ENCODE assay signal across 12 cellular contexts in genomic region chr22:49052560-49052959, GRCh38.
DNase-seq lines count a peak whose midpoint lies in the region; ATAC-seq and TF ChIP-seq lines count a peak whose summit lies in the region.
"Had no signal": no experiment of that assay in that cellular context is flagged by ENCODE, and none has a peak within 500 bp of the region (broad histone marks: within the 10 kb centered on the region; RNA-seq: fewer than 3 reads in every experiment).

No MANE protein-coding gene starts in this region.

- TF ChIP-seq POLR2A in ovary (IDR thresholded peaks at IDR 0.05), result no peak
- TF ChIP-seq POLR2A in vagina (IDR thresholded peaks at IDR 0.05), result no peak

- TF ChIP-seq CTCF in left ventricle myocardium inferior (IDR thresholded peaks at IDR 0.05; ENCODE audit: borderline replicate concordance), result no peak
- TF ChIP-seq CTCF in dorsolateral prefrontal cortex (IDR thresholded peaks at IDR 0.05 in 54 of 56, conservative IDR thresholded peaks at IDR 0.05 in 2 of 56; ENCODE audit: low read depth in 1 of 56, partially characterized antibody in 56 of 56), result no peak
- no peak for TF ChIP-seq CTCF in ovary (IDR thresholded peaks at IDR 0.05)
- TF ChIP-seq CTCF in vagina (IDR thresholded peaks at IDR 0.05), result no peak
- no peak for TF ChIP-seq CTCF in RWPE1 (conservative IDR thresholded peaks at IDR 0.05; ENCODE audit: low read depth)

- H3K4me1 ChIP-seq in left ventricle myocardium inferior (no peaks in the 10 kb centered on the region), right cardiac atrium (ENCODE audit: control insufficient read depth, insufficient read depth, low read length) (no peaks in the 10 kb centered on the region), ovary (ENCODE audit: insufficient read depth) (no peaks in the 10 kb centered on the region), vagina (no peaks in the 10 kb centered on the region)
- H3K4me1 ChIP-seq: BLaER1 had no signal

- DNase-seq in left ventricle myocardium inferior (no peak), right cardiac atrium (no peak), dorsolateral prefrontal cortex (peak in 2 of 10 donors; percentile 24 to 28), ovary (no peak), vagina (ENCODE audit: extremely low spot score in 2 of 2) (no peak), RWPE1 (ENCODE audit: low spot score) (no peak)
- DNase-seq in stimulated activated CD4-positive, alpha-beta T cell treated with anti-CD3 and anti-CD28 coated beads, Interleukin-1b, Interleukin-23, amount 100 ng/mL, for 48 hours, result no peak
- DNase-seq: activated gamma-delta T cell, glutamatergic neuron, NCI-H2171 had no signal

- WGBS in right cardiac atrium, result 58% methylated on average over 12 of the region's 12 CpGs
- WGBS in ovary, 3 donors, result 55 to 80% (median 61%) methylated on average over 12 of the region's 12 CpGs

- ATAC-seq in right cardiac atrium (no peak), GM18868 (IDR thresholded peaks at IDR 0.05; ENCODE audit: unreplicated experiment) (no peak)

- intact Hi-C loops in left ventricle myocardium inferior (cut with micrococcal nuclease), result no loop called here
- intact Hi-C loops in right cardiac atrium (cut with DNase I), result no loop called here
- intact Hi-C loops in dorsolateral prefrontal cortex (cut with DNase I), result no loop called here
- intact Hi-C loops in ovary (cut with DNase I), result no loop called here
- intact Hi-C loops in vagina (cut with DNase I), result no loop called here

- CTCF ChIA-PET in RWPE1 (lab: Yijun Ruan, JAX), result no interaction called here

- POLR2A ChIA-PET in RWPE1 (lab: Yijun Ruan, JAX; ENCODE audit: low non-redundant PET), result no interaction called here

- H3K27me3 ChIP-seq in left ventricle myocardium inferior (ENCODE audit: low read depth) (peaks cover 79% of the 10 kb centered on the region), right cardiac atrium (ENCODE audit: control insufficient read depth, insufficient read depth) (no peaks in the 10 kb centered on the region), dorsolateral prefrontal cortex (peaks cover 0 to 12% (median 0%) of the 10 kb centered on the region in 45 donors), ovary (no peaks in the 10 kb centered on the region), vagina (no peaks in the 10 kb centered on the region)
- H3K27me3 ChIP-seq: BLaER1 had no signal

- H3K36me3 ChIP-seq in left ventricle myocardium inferior (no peaks in the 10 kb centered on the region), ovary (no peaks in the 10 kb centered on the region), vagina (no peaks in the 10 kb centered on the region)
- H3K36me3 ChIP-seq: BLaER1 had no signal

- H3K9me3 ChIP-seq in left ventricle myocardium inferior (replicated peaks), result no peaks in the 10 kb centered on the region
- no peaks in the 10 kb centered on the region for H3K9me3 ChIP-seq in right cardiac atrium (ENCODE audit: control insufficient read depth, low read length)
- no peaks in the 10 kb centered on the region for H3K9me3 ChIP-seq in ovary
- H3K9me3 ChIP-seq in vagina, result no peaks in the 10 kb centered on the region
- H3K9me3 ChIP-seq: BLaER1 had no signal

- H3K27ac ChIP-seq in left ventricle myocardium inferior (replicated peaks) (no peak overlapping the region), right cardiac atrium (ENCODE audit: low read length) (no peak overlapping the region), dorsolateral prefrontal cortex (peak overlapping the region in 8 of 59 donors; percentile 3 to 73 (median 44)), ovary (no peak overlapping the region), vagina (no peak overlapping the region), RWPE1 (no peak overlapping the region)
- H3K27ac ChIP-seq: BLaER1 had no signal

- H3K4me3 ChIP-seq in left ventricle myocardium inferior, result peak overlapping the region; percentile 46
- no peak overlapping the region for H3K4me3 ChIP-seq in right cardiac atrium (ENCODE audit: low read length)
- peak overlapping the region in 44 of 59 donors; percentile 8 to 68 (median 51) for H3K4me3 ChIP-seq in dorsolateral prefrontal cortex
- H3K4me3 ChIP-seq in ovary, result peak overlapping the region; percentile 12
- H3K4me3 ChIP-seq in vagina, result peak overlapping the region; percentile 12 to 29
- H3K4me3 ChIP-seq: BLaER1 had no signal

- TF ChIP-seq EP300 in ovary (IDR thresholded peaks at IDR 0.05), result no peak
